Comparison of ENCODE assay signal across 8 cellular contexts in the genomic region with DNA sequence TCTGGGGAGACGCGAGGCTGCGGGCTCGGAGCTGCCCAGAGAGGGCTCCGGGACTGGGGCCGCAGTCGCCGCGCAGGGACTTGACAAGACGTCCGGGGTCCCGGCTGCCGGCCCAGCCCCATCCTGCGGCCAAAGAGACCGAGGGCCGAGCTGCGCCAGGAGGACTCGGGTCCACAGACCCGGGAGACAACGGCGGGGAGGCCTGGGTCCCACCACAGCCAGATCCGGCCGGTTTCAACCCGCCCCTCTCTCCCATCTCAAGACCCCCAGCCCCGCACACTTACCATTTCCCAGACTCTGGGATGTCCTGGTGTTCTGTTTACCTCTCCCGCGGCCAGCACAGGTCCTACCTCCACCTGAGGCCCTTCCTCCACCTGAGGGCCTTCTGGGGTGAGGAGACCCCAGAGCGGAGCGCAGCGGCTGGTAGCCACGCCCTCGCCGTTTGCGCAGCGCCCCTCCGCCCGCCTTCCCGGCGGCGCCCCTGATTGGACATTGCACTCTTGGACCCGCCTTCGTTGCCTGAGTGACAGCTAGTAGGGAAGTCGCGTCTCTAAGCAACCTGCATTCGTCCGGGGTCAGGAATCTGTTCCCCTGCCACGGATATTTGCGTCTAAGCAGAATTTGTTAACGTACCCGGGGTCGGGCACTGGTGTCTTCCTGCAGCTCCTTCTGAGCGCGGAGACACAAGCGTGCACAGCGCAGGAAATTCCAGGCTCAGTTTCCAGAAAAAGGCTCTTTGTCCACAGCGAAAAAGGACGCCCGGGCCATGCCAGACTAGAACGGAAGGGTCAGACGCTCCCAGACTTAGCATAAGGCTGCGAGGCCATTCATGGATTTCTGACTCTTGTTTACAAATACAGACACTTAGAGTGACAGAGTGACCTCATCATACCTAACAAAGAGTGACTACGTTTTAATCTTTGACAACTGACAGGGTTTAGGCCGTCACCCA. TPM values are rescaled to one million over a fixed set of nuclear protein-coding genes. Genes with fewer than 3 reads are reported as not detected.
DNase-seq lines count a peak whose midpoint lies in the region; ATAC-seq and TF ChIP-seq lines count a peak whose summit lies in the region.

A gene (minus strand): TSS at position 446 of the 952 bp plus-strand sequence. CDS start 159 bp downstream, at position 287.

- ATAC-seq in GM21737 (IDR thresholded peaks at IDR 0.05; ENCODE audit: unreplicated experiment): peak; percentile 87

- peaks cover 30% of the 10 kb centered on the region for H3K4me1 Mint-ChIP-seq in activated naive CD4-positive, alpha-beta T cell treated with anti-CD3 and anti-CD28 coated beads, Interleukin-2, amount 10 ng/mL, durations not matched to agents 7 days and 5 days

- H3K9ac ChIP-seq in subcutaneous abdominal adipose tissue (ENCODE audit: low read length in 5 of 5): peak within 1 kb of the TSS; percentile 72 to 97 (median 90)

- peaks cover 6% of the 10 kb centered on the region; the same call in 1 of the 2 replicates for H3F3A ChIP-seq in DOHH2 (ENCODE audit: control insufficient read depth, insufficient read depth)

- H3K9me3 Mint-ChIP-seq in activated naive CD4-positive, alpha-beta T cell treated with anti-CD3 and anti-CD28 coated beads, Interleukin-2, amount 10 ng/mL, durations not matched to agents 7 days and 5 days: peaks cover 5% of the 10 kb centered on the region

- H3K36me3 ChIP-seq in DOHH2 (ENCODE audit: control insufficient read depth, low read length) (no peaks in the 10 kb centered on the region), SJSA1 (peaks cover 5% of the 10 kb centered on the region), neutrophil (no peaks in the 10 kb centered on the region), subcutaneous abdominal adipose tissue (ENCODE audit: control insufficient read depth in 5 of 5, insufficient read depth in 5 of 5, low read length in 5 of 5) (no peaks in the 10 kb centered on the region)

- H3K27ac ChIP-seq in DOHH2 (ENCODE audit: low read depth, low read length): no peak within 1 kb of the TSS
- 0 out of 2 replicates have a peak within 1 kb of the TSS, but pooled peaks have one; percentile 9 for H3K27ac ChIP-seq in SJSA1
- peak within 1 kb of the TSS; percentile 32 for H3K27ac ChIP-seq in neutrophil
- H3K27ac ChIP-seq in subcutaneous abdominal adipose tissue (ENCODE audit: low read depth, low read length): peak within 1 kb of the TSS; percentile 60

- H3K9me3 ChIP-seq in DOHH2 (ENCODE audit: control insufficient read depth, insufficient read depth, low read length) (no peaks in the 10 kb centered on the region), SJSA1 (replicated peaks) (peaks cover 6% of the 10 kb centered on the region; the same call in 1 of the 2 replicates), neutrophil (no peaks in the 10 kb centered on the region), subcutaneous abdominal adipose tissue (ENCODE audit: control insufficient read depth in 5 of 5, low read length in 5 of 5) (no peaks in the 10 kb centered on the region)

- H3K4me3 ChIP-seq in DOHH2 (ENCODE audit: low read length) (peak within 1 kb of the TSS; percentile 88), LNCaP clone FGC (ENCODE audit: low read depth, low read length) (peak within 1 kb of the TSS; percentile 88), SJSA1 (peak within 1 kb of the TSS; percentile 69), neutrophil (ENCODE audit: low read depth in 1 of 2, low read length in 1 of 2) (peak within 1 kb of the TSS; percentile 62 to 72), subcutaneous abdominal adipose tissue (ENCODE audit: low read depth in 1 of 5, low read length in 5 of 5) (peak within 1 kb of the TSS; percentile 95 to 99 (median 97))

- H3K27ac Mint-ChIP-seq in activated naive CD4-positive, alpha-beta T cell treated with anti-CD3 and anti-CD28 coated beads, Interleukin-2, amount 10 ng/mL, durations not matched to agents 7 days and 5 days: peak within 1 kb of the TSS; percentile 78

- H3K9me2 ChIP-seq in DOHH2 (replicated peaks; ENCODE audit: control insufficient read depth, low read length): no peaks in the 10 kb centered on the region

- TF ChIP-seq CTCF in DOHH2 (IDR thresholded peaks at IDR 0.05; ENCODE audit: low read depth, low read length, poor library complexity, severe bottlenecking): no peak
- TF ChIP-seq CTCF in LNCaP clone FGC (IDR thresholded peaks at IDR 0.05; ENCODE audit: control insufficient read depth, extremely low read depth, insufficient read depth): no peak
- TF ChIP-seq CTCF in neutrophil (IDR thresholded peaks at IDR 0.05): no peak

- no peaks in the 10 kb centered on the region for H3K27me3 ChIP-seq in DOHH2 (ENCODE audit: control insufficient read depth, low read length)
- no peaks in the 10 kb centered on the region for H3K27me3 ChIP-seq in SJSA1 (replicated peaks)
- H3K27me3 ChIP-seq in neutrophil: peaks cover 10% of the 10 kb centered on the region
- no peaks in the 10 kb centered on the region for H3K27me3 ChIP-seq in subcutaneous abdominal adipose tissue (ENCODE audit: control insufficient read depth in 5 of 5, insufficient read depth in 4 of 5, low read length in 5 of 5)

- peaks cover 4% of the 10 kb centered on the region for H3K27me3 Mint-ChIP-seq in activated naive CD4-positive, alpha-beta T cell treated with anti-CD3 and anti-CD28 coated beads, Interleukin-2, amount 10 ng/mL, durations not matched to agents 7 days and 5 days

- CTCF ChIA-PET in activated naive CD4-positive, alpha-beta T cell treated with anti-CD3 and anti-CD28 coated beads, Interleukin-2, amount 10 ng/mL, durations not matched to agents 7 days and 5 days (lab: Charles Lee): interaction anchor here (0.8 kb wide), 1 partner anchor 187 kb away, joined by 3 read pairs; no protein-coding TSS in a partner anchor

- H3K4me1 ChIP-seq in DOHH2 (ENCODE audit: control insufficient read depth, low read length) (peaks cover 35% of the 10 kb centered on the region), SJSA1 (replicated peaks) (no peaks in the 10 kb centered on the region; the same call in none of the 2 replicates), neutrophil (ENCODE audit: control insufficient read depth in 1 of 2, insufficient read depth in 1 of 2, low read depth in 1 of 2, low read length in 1 of 2) (peaks cover 8 to 15% of the 10 kb centered on the region in 2 experiments), subcutaneous abdominal adipose tissue (ENCODE audit: control insufficient read depth in 5 of 5, insufficient read depth in 5 of 5, low read length in 5 of 5) (peaks cover 4 to 26% (median 19%) of the 10 kb centered on the region in 5 donors)

- peak within 1 kb of the TSS; percentile 85 for H3K4me3 Mint-ChIP-seq in activated naive CD4-positive, alpha-beta T cell treated with anti-CD3 and anti-CD28 coated beads, Interleukin-2, amount 10 ng/mL, durations not matched to agents 7 days and 5 days

- DNase-seq in LNCaP clone FGC (ENCODE audit: low read depth) (peak; percentile 36), SJSA1 (ENCODE audit: low read depth in 1 of 2, low spot score in 2 of 2) (peak; percentile 71), germinal center (ENCODE audit: low spot score) (peak; percentile 92)
- DNase-seq in activated naive CD4-positive, alpha-beta T cell treated with anti-CD3 and anti-CD28 coated beads, Interleukin-2, amount 10 ng/mL, durations not matched to agents 7 days and 5 days: peak; percentile 91

- peaks cover 5% of the 10 kb centered on the region for H3K36me3 Mint-ChIP-seq in activated naive CD4-positive, alpha-beta T cell treated with anti-CD3 and anti-CD28 coated beads, Interleukin-2, amount 10 ng/mL, durations not matched to agents 7 days and 5 days

- H4K20me1 ChIP-seq in DOHH2 (ENCODE audit: control insufficient read depth, insufficient read depth, low read depth, low read length): no peaks in the 10 kb centered on the region

- H3K4me2 ChIP-seq in DOHH2 (ENCODE audit: low read length): peak within 1 kb of the TSS; percentile 94

- peaks cover 27% of the 10 kb centered on the region for H3K79me2 ChIP-seq in DOHH2 (ENCODE audit: control insufficient read depth, low read length)

RNA-seq across cellular contexts. Expression of the gene that starts here (rescaled TPM):
- 0.97 TPM in 1 of 2 replicates, not detected in the other for total RNA-seq in SJSA1 (2014; rRNA removed; shearing (Covaris generic))

Comparison
In these comparisons a context has a peak if more than half of its experiments do, and no peak if none do; other contexts are left out.
1. Peak in DNase-seq, H3K4me3 ChIP-seq and H3K27ac ChIP-seq in SJSA1; RNA of the gene not detected or under 1 TPM.
2. DNase-seq: peak in every context shown above with its lines; median percentile 92 in germinal center; 91 in activated naive CD4-positive, alpha-beta T cell treated with anti-CD3 and anti-CD28 coated beads, Interleukin-2, amount 10 ng/mL, durations not matched to agents 7 days and 5 days; 71 in SJSA1; 36 in LNCaP clone FGC.